1 cellular context compared by ENCODE assay signal in genomic region chr1:205715628-205716027, GRCh38.
TF ChIP-seq lines count a peak whose summit lies in the region.

No MANE protein-coding gene starts in this region.

TF ChIP-seq in HEK293, 187 proteins besides CTCF, POLR2A, EP300 and RAD21 (continued from another document):
- TF ChIP-seq ZNF692 (tag by site-specific recombination; IDR thresholded peaks at IDR 0.05) (no peak), ZNF658 (tag by site-specific recombination; IDR thresholded peaks at IDR 0.05) (no peak), ZNF2 (tag by site-specific recombination; IDR thresholded peaks at IDR 0.05) (no peak), ZNF335 (tag by site-specific recombination; conservative IDR thresholded peaks at IDR 0.05) (no peak), ZNF791 (tag by site-specific recombination; IDR thresholded peaks at IDR 0.05) (no peak), ZNF138 (tag by site-specific recombination; IDR thresholded peaks at IDR 0.05; ENCODE audit: borderline replicate concordance) (no peak), ZBTB17 (tag by site-specific recombination; IDR thresholded peaks at IDR 0.05) (peak; percentile 20; the same call in 1 of the 2 replicates), ZNF585B (tag by site-specific recombination; IDR thresholded peaks at IDR 0.05) (no peak), KLF8 (tag by site-specific recombination; IDR thresholded peaks at IDR 0.05) (no peak), ZBTB10 (tag by site-specific recombination; IDR thresholded peaks at IDR 0.05) (no peak), ZNF621 (tag by site-specific recombination; IDR thresholded peaks at IDR 0.05) (no peak), SCRT1 (tag by site-specific recombination; IDR thresholded peaks at IDR 0.05; ENCODE audit: borderline replicate concordance) (peak; percentile 83), ZNF654 (tag by site-specific recombination; IDR thresholded peaks at IDR 0.05; ENCODE audit: low read depth) (no peak), ZNF121 (tag by site-specific recombination; IDR thresholded peaks at IDR 0.05) (no peak), ZNF433 (tag by site-specific recombination; IDR thresholded peaks at IDR 0.05; ENCODE audit: low read depth) (no peak), ZNF76 (tag by site-specific recombination; IDR thresholded peaks at IDR 0.05; ENCODE audit: borderline replicate concordance, low read depth) (no peak), GLIS2 (tag by site-specific recombination; IDR thresholded peaks at IDR 0.05) (no peak), ZNF639 (tag by site-specific recombination; IDR thresholded peaks at IDR 0.05) (no peak), ZNF629 (tag by site-specific recombination; IDR thresholded peaks at IDR 0.05) (peak; percentile 73), PRDM4 (tag by site-specific recombination; IDR thresholded peaks at IDR 0.05) (no peak), ZNF114 (tag by site-specific recombination; IDR thresholded peaks at IDR 0.05) (no peak)
- TF ChIP-seq, protein P1, sequence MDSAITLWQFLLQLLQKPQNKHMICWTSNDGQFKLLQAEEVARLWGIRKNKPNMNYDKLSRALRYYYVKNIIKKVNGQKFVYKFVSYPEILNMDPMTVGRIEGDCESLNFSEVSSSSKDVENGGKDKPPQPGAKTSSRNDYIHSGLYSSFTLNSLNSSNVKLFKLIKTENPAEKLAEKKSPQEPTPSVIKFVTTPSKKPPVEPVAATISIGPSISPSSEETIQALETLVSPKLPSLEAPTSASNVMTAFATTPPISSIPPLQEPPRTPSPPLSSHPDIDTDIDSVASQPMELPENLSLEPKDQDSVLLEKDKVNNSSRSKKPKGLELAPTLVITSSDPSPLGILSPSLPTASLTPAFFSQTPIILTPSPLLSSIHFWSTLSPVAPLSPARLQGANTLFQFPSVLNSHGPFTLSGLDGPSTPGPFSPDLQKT (IDR thresholded peaks at IDR 0.05; ENCODE audit: borderline replicate concordance, low read depth, low read length): no peak
- TF ChIP-seq, protein P2, sequence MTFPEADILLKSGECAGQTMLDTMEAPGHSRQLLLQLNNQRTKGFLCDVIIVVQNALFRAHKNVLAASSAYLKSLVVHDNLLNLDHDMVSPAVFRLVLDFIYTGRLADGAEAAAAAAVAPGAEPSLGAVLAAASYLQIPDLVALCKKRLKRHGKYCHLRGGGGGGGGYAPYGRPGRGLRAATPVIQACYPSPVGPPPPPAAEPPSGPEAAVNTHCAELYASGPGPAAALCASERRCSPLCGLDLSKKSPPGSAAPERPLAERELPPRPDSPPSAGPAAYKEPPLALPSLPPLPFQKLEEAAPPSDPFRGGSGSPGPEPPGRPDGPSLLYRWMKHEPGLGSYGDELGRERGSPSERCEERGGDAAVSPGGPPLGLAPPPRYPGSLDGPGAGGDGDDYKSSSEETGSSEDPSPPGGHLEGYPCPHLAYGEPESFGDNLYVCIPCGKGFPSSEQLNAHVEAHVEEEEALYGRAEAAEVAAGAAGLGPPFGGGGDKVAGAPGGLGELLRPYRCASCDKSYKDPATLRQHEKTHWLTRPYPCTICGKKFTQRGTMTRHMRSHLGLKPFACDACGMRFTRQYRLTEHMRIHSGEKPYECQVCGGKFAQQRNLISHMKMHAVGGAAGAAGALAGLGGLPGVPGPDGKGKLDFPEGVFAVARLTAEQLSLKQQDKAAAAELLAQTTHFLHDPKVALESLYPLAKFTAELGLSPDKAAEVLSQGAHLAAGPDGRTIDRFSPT (tag by site-specific recombination; IDR thresholded peaks at IDR 0.05): no peak
- TF ChIP-seq, protein P3, sequence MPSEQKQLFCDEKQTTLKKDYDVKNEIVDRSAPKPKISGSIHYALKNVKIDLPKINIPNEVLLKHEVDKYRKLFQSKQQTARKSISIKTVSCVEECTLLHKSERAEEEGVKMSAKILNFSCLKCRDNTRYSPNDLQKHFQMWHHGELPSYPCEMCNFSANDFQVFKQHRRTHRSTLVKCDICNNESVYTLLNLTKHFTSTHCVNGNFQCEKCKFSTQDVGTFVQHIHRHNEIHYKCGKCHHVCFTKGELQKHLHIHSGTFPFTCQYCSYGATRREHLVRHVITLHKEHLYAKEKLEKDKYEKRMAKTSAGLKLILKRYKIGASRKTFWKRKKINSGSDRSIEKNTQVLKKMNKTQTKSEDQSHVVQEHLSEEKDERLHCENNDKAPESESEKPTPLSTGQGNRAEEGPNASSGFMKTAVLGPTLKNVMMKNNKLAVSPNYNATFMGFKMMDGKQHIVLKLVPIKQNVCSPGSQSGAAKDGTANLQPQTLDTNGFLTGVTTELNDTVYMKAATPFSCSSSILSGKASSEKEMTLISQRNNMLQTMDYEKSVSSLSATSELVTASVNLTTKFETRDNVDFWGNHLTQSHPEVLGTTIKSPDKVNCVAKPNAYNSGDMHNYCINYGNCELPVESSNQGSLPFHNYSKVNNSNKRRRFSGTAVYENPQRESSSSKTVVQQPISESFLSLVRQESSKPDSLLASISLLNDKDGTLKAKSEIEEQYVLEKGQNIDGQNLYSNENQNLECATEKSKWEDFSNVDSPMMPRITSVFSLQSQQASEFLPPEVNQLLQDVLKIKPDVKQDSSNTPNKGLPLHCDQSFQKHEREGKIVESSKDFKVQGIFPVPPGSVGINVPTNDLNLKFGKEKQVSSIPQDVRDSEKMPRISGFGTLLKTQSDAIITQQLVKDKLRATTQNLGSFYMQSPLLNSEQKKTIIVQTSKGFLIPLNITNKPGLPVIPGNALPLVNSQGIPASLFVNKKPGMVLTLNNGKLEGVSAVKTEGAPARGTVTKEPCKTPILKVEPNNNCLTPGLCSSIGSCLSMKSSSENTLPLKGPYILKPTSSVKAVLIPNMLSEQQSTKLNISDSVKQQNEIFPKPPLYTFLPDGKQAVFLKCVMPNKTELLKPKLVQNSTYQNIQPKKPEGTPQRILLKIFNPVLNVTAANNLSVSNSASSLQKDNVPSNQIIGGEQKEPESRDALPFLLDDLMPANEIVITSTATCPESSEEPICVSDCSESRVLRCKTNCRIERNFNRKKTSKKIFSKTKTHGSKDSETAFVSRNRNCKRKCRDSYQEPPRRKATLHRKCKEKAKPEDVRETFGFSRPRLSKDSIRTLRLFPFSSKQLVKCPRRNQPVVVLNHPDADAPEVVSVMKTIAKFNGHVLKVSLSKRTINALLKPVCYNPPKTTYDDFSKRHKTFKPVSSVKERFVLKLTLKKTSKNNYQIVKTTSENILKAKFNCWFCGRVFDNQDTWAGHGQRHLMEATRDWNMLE (tag by site-specific recombination; conservative IDR thresholded peaks at IDR 0.05; ENCODE audit: low read depth): no peak
- TF ChIP-seq, protein P4, sequence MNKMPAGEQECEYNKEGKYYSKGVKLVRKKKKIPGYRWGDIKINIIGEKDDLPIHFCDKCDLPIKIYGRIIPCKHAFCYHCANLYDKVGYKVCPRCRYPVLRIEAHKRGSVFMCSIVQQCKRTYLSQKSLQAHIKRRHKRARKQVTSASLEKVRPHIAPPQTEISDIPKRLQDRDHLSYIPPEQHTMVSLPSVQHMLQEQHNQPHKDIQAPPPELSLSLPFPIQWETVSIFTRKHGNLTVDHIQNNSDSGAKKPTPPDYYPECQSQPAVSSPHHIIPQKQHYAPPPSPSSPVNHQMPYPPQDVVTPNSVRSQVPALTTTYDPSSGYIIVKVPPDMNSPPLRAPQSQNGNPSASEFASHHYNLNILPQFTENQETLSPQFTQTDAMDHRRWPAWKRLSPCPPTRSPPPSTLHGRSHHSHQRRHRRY (tag by site-specific recombination; IDR thresholded peaks at IDR 0.05): no peak
